ENCODE assay signal across 8 cellular contexts in the genomic region with DNA sequence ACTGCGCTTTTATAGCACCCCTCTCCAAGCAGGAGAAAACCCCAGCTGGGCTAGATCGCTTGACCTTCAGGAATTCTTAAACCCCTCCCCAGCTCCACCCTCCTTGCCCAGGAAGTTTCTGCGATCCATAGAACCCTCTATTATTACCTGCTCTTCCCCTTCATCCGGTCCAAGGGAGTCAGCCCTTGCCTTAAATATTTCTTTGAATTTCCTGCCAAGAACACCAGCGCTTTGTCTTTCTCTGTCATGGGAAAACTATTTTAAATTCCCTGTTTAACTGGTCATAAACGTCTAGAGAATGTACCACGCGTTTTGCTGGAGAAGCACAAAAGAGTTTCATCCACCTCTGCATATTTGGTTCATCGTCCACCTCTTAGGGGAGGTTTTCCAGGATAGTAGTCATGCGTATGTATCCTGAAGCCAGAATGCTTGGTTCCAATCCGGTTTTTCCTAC. TPM values are rescaled to one million over a fixed set of nuclear protein-coding genes. Genes with fewer than 3 reads are reported as not detected.
A peak's percentile ranks its signal among the peaks of the same experiment; 100 is the strongest.
DNase-seq lines count a peak whose midpoint lies in the region; ATAC-seq and TF ChIP-seq lines count a peak whose summit lies in the region.

No MANE protein-coding gene starts in this region.

- CTCF ChIA-PET in AG04450 (lab: Charles Lee), result interaction anchor here (0.7 to 2.9 kb wide), 5 partner anchors 11 to 1669 kb away, joined by 3 to 25 read pairs (median 5); no protein-coding TSS in a partner anchor

- H3K4me3 ChIP-seq in AG04450 (ENCODE audit: low read depth, low read length) (peak overlapping the region; percentile 95), OCI-LY1 (ENCODE audit: low read depth, low read length, poor library complexity, severe bottlenecking) (peak overlapping the region; percentile 93), endodermal cell (ENCODE audit: low read length) (peak overlapping the region; percentile 94)

- peaks cover 19% of the 10 kb centered on the region for H3K4me1 ChIP-seq in OCI-LY1 (ENCODE audit: insufficient read depth, low read length, severe bottlenecking)
- no peaks in the 10 kb centered on the region for H3K4me1 ChIP-seq in endodermal cell (ENCODE audit: control insufficient read depth, insufficient read depth, low read length)

- no peaks in the 10 kb centered on the region for H3K36me3 Mint-ChIP-seq in endodermal cell (ENCODE audit: low read depth)
- no peaks in the 10 kb centered on the region for H3K36me3 Mint-ChIP-seq in natural killer cell

- H3K9me3 ChIP-seq in AG04450 (ENCODE audit: control insufficient read depth, insufficient read depth, low read length), result peaks cover 8% of the 10 kb centered on the region
- no peaks in the 10 kb centered on the region for H3K9me3 ChIP-seq in OCI-LY1 (ENCODE audit: low read length)
- peaks cover 6% of the 10 kb centered on the region for H3K9me3 ChIP-seq in endodermal cell (ENCODE audit: control insufficient read depth, low read length)

- H3K27ac Mint-ChIP-seq in endodermal cell, result no peak overlapping the region
- peak overlapping the region; percentile 91 to 94 for H3K27ac Mint-ChIP-seq in natural killer cell

- H3K9me2 ChIP-seq in OCI-LY1 (ENCODE audit: low read depth, low read length), result no peaks in the 10 kb centered on the region

- peak overlapping the region; percentile 93 for H3K4me2 ChIP-seq in OCI-LY1 (ENCODE audit: low read length)

- ATAC-seq in GM19328 (IDR thresholded peaks at IDR 0.05; ENCODE audit: unreplicated experiment) (peak; percentile 2), natural killer cell (no peak)

- peaks cover 18% of the 10 kb centered on the region for H3K79me2 ChIP-seq in OCI-LY1 (ENCODE audit: insufficient read depth, low read length)

- H3F3A ChIP-seq in OCI-LY1 (ENCODE audit: insufficient read depth, low read length), result no peaks in the 10 kb centered on the region

- H2AFZ ChIP-seq in OCI-LY1 (ENCODE audit: low read length), result peak overlapping the region; percentile 99

- H3K9me3 Mint-ChIP-seq in endodermal cell, result no peaks in the 10 kb centered on the region
- no peaks in the 10 kb centered on the region for H3K9me3 Mint-ChIP-seq in natural killer cell

- H3K4me3 Mint-ChIP-seq in endodermal cell (peak overlapping the region; percentile 94), natural killer cell (peak overlapping the region; percentile 99)

- H3K27me3 Mint-ChIP-seq in endodermal cell (ENCODE audit: insufficient read depth), result peaks cover 30% of the 10 kb centered on the region
- peaks cover 3 to 14% of the 10 kb centered on the region in 2 donors for H3K27me3 Mint-ChIP-seq in natural killer cell (ENCODE audit: low read depth in 2 of 2)

- H3K27me3 ChIP-seq in AG04450 (ENCODE audit: control insufficient read depth, insufficient read depth, low read length) (peaks cover 2% of the 10 kb centered on the region), OCI-LY1 (ENCODE audit: insufficient read depth, low read length) (no peaks in the 10 kb centered on the region), endodermal cell (ENCODE audit: control insufficient read depth, insufficient read depth, low read length, poor library complexity, severe bottlenecking) (peaks cover 28% of the 10 kb centered on the region)

- H3K4me1 Mint-ChIP-seq in endodermal cell (peaks cover 14% of the 10 kb centered on the region), natural killer cell (peaks cover 32 to 35% of the 10 kb centered on the region in 2 donors)

- POLR2A ChIA-PET in AG04450 (lab: Yijun Ruan, JAX), result interaction anchor here (1.0 kb wide), 1 partner anchor 134 kb away, joined by 3 read pairs; no protein-coding TSS in a partner anchor

- H3K36me3 ChIP-seq in OCI-LY1 (ENCODE audit: insufficient read depth, low read length) (no peaks in the 10 kb centered on the region), endodermal cell (ENCODE audit: control insufficient read depth, insufficient read depth, low read length) (no peaks in the 10 kb centered on the region)

- peaks cover 3% of the 10 kb centered on the region; the same call in 1 of the 2 replicates for H4K20me1 ChIP-seq in OCI-LY1 (ENCODE audit: insufficient read depth, low read length)

- peak overlapping the region; percentile 75 for H3K9ac ChIP-seq in OCI-LY1 (ENCODE audit: low read length)
- H3K9ac ChIP-seq in endodermal cell (ENCODE audit: extremely low read depth, low read length, poor library complexity, severe bottlenecking), result peak overlapping the region; percentile 75

- intact Hi-C loops in natural killer cell (cut with micrococcal nuclease) (loop anchor here (1.0 kb wide), 1 partner anchor 218 kb away; no protein-coding TSS in a partner anchor), head of caudate nucleus (cut with DNase I) (no loop called here)

- no peak for TF ChIP-seq CTCF in AG04450 (IDR thresholded peaks at IDR 0.05; ENCODE audit: low read depth, low read length)
- TF ChIP-seq CTCF in OCI-LY1 (IDR thresholded peaks at IDR 0.05; ENCODE audit: low read length), result no peak
- TF ChIP-seq CTCF in endodermal cell (conservative IDR thresholded peaks at IDR 0.05), result no peak
- TF ChIP-seq CTCF in natural killer cell (IDR thresholded peaks at IDR 0.05), result no peak

- DNase-seq in AG04450 (ENCODE audit: low read depth, low spot score) (no peak), endodermal cell (no peak), natural killer cell (no peak), head of caudate nucleus (no peak), cortex of kidney (lab: John Stamatoyannopoulos, UW) (no peak), DMS79 treated with DMSO at 0.1 percent for 48 hours (lab: John Stamatoyannopoulos, UW) (no peak)

- peak overlapping the region; percentile 63 for H3K27ac ChIP-seq in AG04450 (ENCODE audit: low read depth, low read length)
- no peak overlapping the region for H3K27ac ChIP-seq in OCI-LY1 (ENCODE audit: low read depth, low read length, poor library complexity, severe bottlenecking)
- no peak overlapping the region for H3K27ac ChIP-seq in endodermal cell (ENCODE audit: low read depth, low read length)

- 50% methylated on average over 7 to 11 of the region's 11 CpGs for WGBS in endodermal cell (ENCODE audit: insufficient coverage in 1 of 2, insufficient read length in 1 of 2), 2 experiments

RNA-seq across cellular contexts. Expression of a gene that starts 0.5 kb away (rescaled TPM):
- 9.1 and 10.0 TPM in 2 replicates for polyA plus RNA-seq in AG04450 (2011; rRNA removed)
- polyA minus RNA-seq in AG04450 (2011; rRNA and poly(A)+ RNA removed), result 11.1 and 11.9 TPM in 2 replicates
- total RNA-seq in endodermal cell (10 to 100 TPM; 10.0 to 11.4 TPM), natural killer cell (10 to 100 TPM; 37.9 to 43.3 (median 40.2) TPM)
- 11.5 TPM for polyA plus RNA-seq in endodermal cell (2013, experiment 1 of 2)
- 10.3 TPM for polyA plus RNA-seq in endodermal cell (2013, experiment 2 of 2)

RNA-seq across cellular contexts. Expression of a gene that starts 57.2 kb away (rescaled TPM):
- polyA plus RNA-seq in AG04450 (2011; rRNA removed), result 0.33 and 0.52 TPM in 2 replicates
- 0.17 and 0.41 TPM in 2 replicates for polyA minus RNA-seq in AG04450 (2011; rRNA and poly(A)+ RNA removed)
- total RNA-seq in endodermal cell (under 1 TPM; 0.42 to 0.86 TPM), natural killer cell (1 to 10 TPM in 2 of 3 donors, under 1 TPM in 1; 0.96 to 2.1 (median 1.4) TPM)
- 0.57 TPM for polyA plus RNA-seq in endodermal cell (2013, experiment 1 of 2)
- polyA plus RNA-seq in endodermal cell (2013, experiment 2 of 2), result 0.70 TPM
